Comparison of ENCODE assay signal across 23 cellular contexts in genomic region chr16:86909359-86910145, GRCh38.
"Had no signal": no experiment of that assay in that cellular context is flagged by ENCODE, and none has a peak within 500 bp of the region (broad histone marks: within the 10 kb centered on the region; RNA-seq: fewer than 3 reads in every experiment).

No MANE protein-coding gene starts in this region.

- H3K27ac ChIP-seq: esophagus muscularis mucosa, pancreas, prostate gland, suprapubic skin, tibial artery, WERI-Rb-1 had no signal

- H3K9me3 ChIP-seq: esophagus muscularis mucosa, pancreas, prostate gland, suprapubic skin, tibial artery had no signal

- DNase-seq: activated CD4-positive, alpha-beta T cell treated with anti-CD3 and anti-CD28 coated beads for 48 hours; activated CD4-positive, alpha-beta T cell treated with anti-CD3 and anti-CD28 coated beads, Interleukin-2, amount 50 U/mL, for 48 hours; activated CD8-positive, alpha-beta memory T cell treated with anti-CD3 and anti-CD28 coated beads for 24 hours; activated effector memory CD4-positive, alpha-beta T cell treated with anti-CD3 and anti-CD28 coated beads, Interleukin-2, amount 50 U/mL, for 16 hours; activated naive CD4-positive, alpha-beta T cell treated with anti-CD3 and anti-CD28 coated beads, Interleukin-2, amount 50 U/mL, for 16 hours; amniotic stem cell; effector CD4-positive, alpha-beta T cell; foreskin melanocyte; left cardiac atrium; nucleus accumbens; retina; stimulated activated naive CD4-positive, alpha-beta T cell; T-helper 17 cell; T1000; WERI-Rb-1 had no signal

- ATAC-seq: activated CD4-positive, CD25-positive, alpha-beta regulatory T cell treated with anti-CD3 and anti-CD28 coated beads, Interleukin-2, amount 50 U/mL, for 24 hours; left cardiac atrium; naive thymus-derived CD8-positive, alpha-beta T cell; pancreas; T-helper 17 cell had no signal

- H3K4me3 ChIP-seq: esophagus muscularis mucosa, pancreas, prostate gland, suprapubic skin, tibial artery had no signal

- H3K27me3 ChIP-seq: pancreas, tibial artery had no signal

- H3K4me1 ChIP-seq: esophagus muscularis mucosa, pancreas, prostate gland, suprapubic skin had no signal

- FAIRE-seq: keratinocyte, pancreas had no signal

- H3K36me3 ChIP-seq: esophagus muscularis mucosa, pancreas, prostate gland, suprapubic skin, tibial artery, WERI-Rb-1 had no signal
